ENCODE assay signal across 28 cellular contexts in the genomic region with DNA sequence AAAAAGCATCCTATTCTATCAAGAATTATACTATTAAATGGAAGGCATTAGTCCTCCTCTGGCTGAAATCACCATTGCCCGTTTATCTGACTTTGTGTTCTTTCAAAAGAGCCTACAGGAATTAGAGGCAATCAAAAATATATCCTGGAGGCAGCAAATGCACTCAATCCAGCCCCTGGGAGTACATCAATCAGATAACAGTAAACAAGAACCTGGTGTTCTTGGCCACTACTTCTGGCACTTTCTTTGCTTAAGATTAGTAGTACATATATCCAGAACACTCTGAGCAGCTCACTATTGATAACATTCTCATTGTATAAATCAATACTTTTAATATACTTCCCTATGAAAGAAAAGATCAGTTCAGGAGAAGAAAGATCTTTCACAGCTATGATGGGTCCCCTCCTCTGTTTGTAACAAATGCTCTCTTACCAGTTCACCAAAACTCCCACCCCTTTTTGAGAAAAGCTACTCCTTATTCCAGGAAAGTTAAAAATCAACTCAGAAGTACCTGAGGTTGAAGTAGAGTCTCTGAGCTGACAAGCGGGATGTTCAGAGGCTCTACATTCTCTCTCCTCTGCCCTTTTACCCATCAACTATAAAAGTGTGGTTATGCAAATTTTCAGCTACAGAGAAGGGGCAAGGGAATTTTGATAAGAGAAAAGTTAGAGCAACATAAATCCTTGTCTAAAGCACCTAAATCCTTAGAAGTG.
A peak's percentile ranks its signal among the peaks of the same experiment; 100 is the strongest.
DNase-seq lines count a peak whose midpoint lies in the region; ATAC-seq, FAIRE-seq and TF ChIP-seq lines count a peak whose summit lies in the region.
"Had no signal": no experiment of that assay in that cellular context is flagged by ENCODE, and none has a peak within 500 bp of the region (broad histone marks: within the 10 kb centered on the region; RNA-seq: fewer than 3 reads in every experiment).

No MANE protein-coding gene starts in this region.

- H3K9me2 ChIP-seq in GM23338 (ENCODE audit: insufficient read depth) = no peaks in the 10 kb centered on the region

- H4K20me1 ChIP-seq in GM23338 (replicated peaks; ENCODE audit: insufficient read depth) = no peaks in the 10 kb centered on the region

- no peaks in the 10 kb centered on the region for H3F3A ChIP-seq in GM23338 (replicated peaks; ENCODE audit: low read depth)

- H3K36me3 ChIP-seq in GM23338 (ENCODE audit: insufficient read depth) (no peaks in the 10 kb centered on the region), ascending aorta (no peaks in the 10 kb centered on the region), lower lobe of right lung (no peaks in the 10 kb centered on the region)
- H3K36me3 ChIP-seq: colonic mucosa, HAP-1, heart right ventricle, transverse colon had no signal

- no peak overlapping the region for H3K4me3 Mint-ChIP-seq in GM23338
- H3K4me3 Mint-ChIP-seq: activated CD4-positive, alpha-beta T cell treated with anti-CD3 and anti-CD28 coated beads, Interleukin-2, amount 10 ng/mL, durations not matched to agents 24 days and 14 days; B cell; CD8-positive, alpha-beta memory T cell; IgD-negative memory B cell had no signal

- no peaks in the 10 kb centered on the region for H3K79me2 ChIP-seq in GM23338 (replicated peaks; ENCODE audit: insufficient read depth)

- H3K9me3 ChIP-seq in ascending aorta (no peaks in the 10 kb centered on the region), lower lobe of right lung (no peaks in the 10 kb centered on the region)
- H3K9me3 ChIP-seq: colonic mucosa, HAP-1, heart right ventricle, transverse colon had no signal

- H3K9me3 Mint-ChIP-seq in GM23338 = peaks cover 8% of the 10 kb centered on the region
- H3K9me3 Mint-ChIP-seq: activated CD4-positive, alpha-beta T cell treated with anti-CD3 and anti-CD28 coated beads, Interleukin-2, amount 10 ng/mL, durations not matched to agents 24 days and 14 days; CD8-positive, alpha-beta memory T cell had no signal

- no peak for TF ChIP-seq CTCF in GM23338 (conservative IDR thresholded peaks at IDR 0.05; ENCODE audit: low read depth in 2 of 2)
- no peak for TF ChIP-seq CTCF in ascending aorta (IDR thresholded peaks at IDR 0.05)
- TF ChIP-seq CTCF in lower lobe of right lung (IDR thresholded peaks at IDR 0.05) = no peak

- DNase-seq in GM23338 (ENCODE audit: low spot score) = no peak
- no peak for DNase-seq in ascending aorta (ENCODE audit: low spot score in 2 of 2)
- no peak for DNase-seq in lower lobe of right lung
- peak; percentile 18 for DNase-seq in renal cortical epithelial cell (ENCODE audit: low read depth)
- no peak for DNase-seq in NCI-H1436 treated with DMSO at 0.1 percent for 48 hours (lab: John Stamatoyannopoulos, UW)
- DNase-seq in GM19239 (ENCODE audit: insufficient read length, low spot score) = no peak
- DNase-seq in activated gamma-delta T cell (lab: John Stamatoyannopoulos, UW) = no peak
- DNase-seq in activated effector memory CD4-positive, alpha-beta T cell treated with Interleukin-2 at 50 U/mL for 16 hours = no peak
- DNase-seq: activated CD4-positive, alpha-beta T cell treated with anti-CD3 and anti-CD28 coated beads, Interleukin-2, amount 10 ng/mL, durations not matched to agents 24 days and 14 days; activated naive CD4-positive, alpha-beta T cell treated with Interleukin-2 at 50 U/mL for 16 hours; activated T-cell treated with anti-CD3 and anti-CD28 coated beads, Interleukin-2, amount 50 U/mL, for 48 hours; CD8-positive, alpha-beta memory T cell; colonic mucosa; effector memory CD4-positive, alpha-beta T cell; erythroblast; heart right ventricle; left cardiac atrium; NCI-H1048; NCI-H187; NCI-H2171 treated with DMSO at 0.1 percent for 48 hours; NCI-H524 treated with DMSO at 0.1 percent for 48 hours; SHP77; stimulated activated naive CD4-positive, alpha-beta T cell treated with Interleukin-2 at 50 U/mL for 16 hours; transverse colon had no signal

- peaks cover 18% of the 10 kb centered on the region for H3K4me1 Mint-ChIP-seq in GM23338
- H3K4me1 Mint-ChIP-seq: activated CD4-positive, alpha-beta T cell treated with anti-CD3 and anti-CD28 coated beads, Interleukin-2, amount 10 ng/mL, durations not matched to agents 24 days and 14 days; B cell; CD8-positive, alpha-beta memory T cell; IgD-negative memory B cell had no signal

- peak overlapping the region; percentile 25 for H2AFZ ChIP-seq in GM23338

- H3K27ac ChIP-seq in GM23338 (ENCODE audit: low read depth) = no peak overlapping the region
- peak overlapping the region; percentile 64 to 68 for H3K27ac ChIP-seq in ascending aorta
- H3K27ac ChIP-seq in lower lobe of right lung = peak overlapping the region; percentile 42
- H3K27ac ChIP-seq: colonic mucosa, transverse colon had no signal

- intact Hi-C loops in ascending aorta (cut with DNase I) = loop anchor here (10.0 kb wide), 1 partner anchor 1221 kb away; no protein-coding TSS in a partner anchor
- intact Hi-C loops in lower lobe of right lung (cut with DNase I) = no loop called here

- peak overlapping the region; percentile 33; the same call in 1 of the 2 replicates for H3K27ac Mint-ChIP-seq in GM23338
- H3K27ac Mint-ChIP-seq: activated CD4-positive, alpha-beta T cell treated with anti-CD3 and anti-CD28 coated beads, Interleukin-2, amount 10 ng/mL, durations not matched to agents 24 days and 14 days; B cell; CD8-positive, alpha-beta memory T cell; IgD-negative memory B cell; progenitor cell of endocrine pancreas had no signal

- H3K27me3 ChIP-seq in GM23338 (ENCODE audit: insufficient read depth) (no peaks in the 10 kb centered on the region), ascending aorta (no peaks in the 10 kb centered on the region), lower lobe of right lung (ENCODE audit: low read depth) (no peaks in the 10 kb centered on the region)
- H3K27me3 ChIP-seq: colonic mucosa, heart right ventricle, transverse colon had no signal

- H3K27me3 Mint-ChIP-seq in GM23338 (ENCODE audit: insufficient read depth, low read depth, poor library complexity) = peaks cover 2% of the 10 kb centered on the region
- H3K27me3 Mint-ChIP-seq: activated CD4-positive, alpha-beta T cell treated with anti-CD3 and anti-CD28 coated beads, Interleukin-2, amount 10 ng/mL, durations not matched to agents 24 days and 14 days; progenitor cell of endocrine pancreas had no signal

- ATAC-seq in GM23338 = no peak
- peak in 1 of 2 donors; percentile 71 for ATAC-seq in lower lobe of right lung
- ATAC-seq: left cardiac atrium had no signal

- no peak overlapping the region for H3K4me2 ChIP-seq in GM23338

- peaks cover 9% of the 10 kb centered on the region for H3K36me3 Mint-ChIP-seq in GM23338 (ENCODE audit: low read depth)
- H3K36me3 Mint-ChIP-seq: CD8-positive, alpha-beta memory T cell had no signal

- no peak for FAIRE-seq in GM19239 (lab: Jason Lieb, UNC)

- H3K4me1 ChIP-seq in GM23338 (ENCODE audit: insufficient read depth) = peaks cover 14% of the 10 kb centered on the region
- peaks cover 4 to 19% of the 10 kb centered on the region in 2 donors for H3K4me1 ChIP-seq in ascending aorta
- peaks cover 16% of the 10 kb centered on the region for H3K4me1 ChIP-seq in lower lobe of right lung
- H3K4me1 ChIP-seq: colonic mucosa, HAP-1, transverse colon had no signal

- H3K4me3 ChIP-seq in GM23338 (no peak overlapping the region), ascending aorta (no peak overlapping the region), lower lobe of right lung (no peak overlapping the region)
- H3K4me3 ChIP-seq: colonic mucosa, HAP-1, heart right ventricle, transverse colon had no signal

TF ChIP-seq in GM23338, 12 proteins besides CTCF, POLR2A, EP300 and RAD21:
- TF ChIP-seq, protein P1, sequence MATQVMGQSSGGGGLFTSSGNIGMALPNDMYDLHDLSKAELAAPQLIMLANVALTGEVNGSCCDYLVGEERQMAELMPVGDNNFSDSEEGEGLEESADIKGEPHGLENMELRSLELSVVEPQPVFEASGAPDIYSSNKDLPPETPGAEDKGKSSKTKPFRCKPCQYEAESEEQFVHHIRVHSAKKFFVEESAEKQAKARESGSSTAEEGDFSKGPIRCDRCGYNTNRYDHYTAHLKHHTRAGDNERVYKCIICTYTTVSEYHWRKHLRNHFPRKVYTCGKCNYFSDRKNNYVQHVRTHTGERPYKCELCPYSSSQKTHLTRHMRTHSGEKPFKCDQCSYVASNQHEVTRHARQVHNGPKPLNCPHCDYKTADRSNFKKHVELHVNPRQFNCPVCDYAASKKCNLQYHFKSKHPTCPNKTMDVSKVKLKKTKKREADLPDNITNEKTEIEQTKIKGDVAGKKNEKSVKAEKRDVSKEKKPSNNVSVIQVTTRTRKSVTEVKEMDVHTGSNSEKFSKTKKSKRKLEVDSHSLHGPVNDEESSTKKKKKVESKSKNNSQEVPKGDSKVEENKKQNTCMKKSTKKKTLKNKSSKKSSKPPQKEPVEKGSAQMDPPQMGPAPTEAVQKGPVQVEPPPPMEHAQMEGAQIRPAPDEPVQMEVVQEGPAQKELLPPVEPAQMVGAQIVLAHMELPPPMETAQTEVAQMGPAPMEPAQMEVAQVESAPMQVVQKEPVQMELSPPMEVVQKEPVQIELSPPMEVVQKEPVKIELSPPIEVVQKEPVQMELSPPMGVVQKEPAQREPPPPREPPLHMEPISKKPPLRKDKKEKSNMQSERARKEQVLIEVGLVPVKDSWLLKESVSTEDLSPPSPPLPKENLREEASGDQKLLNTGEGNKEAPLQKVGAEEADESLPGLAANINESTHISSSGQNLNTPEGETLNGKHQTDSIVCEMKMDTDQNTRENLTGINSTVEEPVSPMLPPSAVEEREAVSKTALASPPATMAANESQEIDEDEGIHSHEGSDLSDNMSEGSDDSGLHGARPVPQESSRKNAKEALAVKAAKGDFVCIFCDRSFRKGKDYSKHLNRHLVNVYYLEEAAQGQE (IDR thresholded peaks at IDR 0.05; ENCODE audit: unreplicated experiment) = no peak
- TF ChIP-seq CREB1 (CRISPR knock-in tag; IDR thresholded peaks at IDR 0.05; ENCODE audit: low read depth) (no peak), JUNB (IDR thresholded peaks at IDR 0.05; ENCODE audit: unreplicated experiment) (no peak), POLR2AphosphoS5 (IDR thresholded peaks at IDR 0.05; ENCODE audit: low read depth) (no peak)
